ENCODE assay signal across 28 cellular contexts in genomic region chr5:131998431-131999040, GRCh38. TPM values are rescaled to one million over a fixed set of nuclear protein-coding genes. Genes with fewer than 3 reads are reported as not detected.
DNase-seq lines count a peak whose midpoint lies in the region; ATAC-seq, FAIRE-seq and TF ChIP-seq lines count a peak whose summit lies in the region.
"Had no signal": no experiment of that assay in that cellular context is flagged by ENCODE, and none has a peak within 500 bp of the region (broad histone marks: within the 10 kb centered on the region; RNA-seq: fewer than 3 reads in every experiment).

No MANE protein-coding gene starts in this region.

- ATAC-seq in GM21529 (IDR thresholded peaks at IDR 0.05; ENCODE audit: unreplicated experiment) = no peak
- ATAC-seq in GM18511 (IDR thresholded peaks at IDR 0.05; ENCODE audit: unreplicated experiment) = no peak
- ATAC-seq: activated CD8-positive, alpha-beta memory T cell treated with anti-CD3 and anti-CD28 coated beads, Interleukin-2, amount 10 ng/mL, durations not matched to agents 7 days and 5 days; activated T-cell treated with anti-CD3 and anti-CD28 coated beads, Interleukin-2, amount 50 U/mL, for 72 hours; CD8-positive, alpha-beta T cell; GM12878; stimulated activated memory B cell treated with anti-CD40 and anti-IgM and Interleukin-4, amounts not matched to agents 10 μg/mL and 1 μg/mL and 100 μg/mL, for 72 hours had no signal

- peaks cover 14 to 41% of the 10 kb centered on the region in 2 donors for H3K4me1 ChIP-seq in small intestine (ENCODE audit: control insufficient read depth in 2 of 2, insufficient read depth in 1 of 2, low read depth in 1 of 2, low read length in 1 of 2)
- H3K4me1 ChIP-seq in testis = peaks cover 34% of the 10 kb centered on the region
- H3K4me1 ChIP-seq: thyroid gland had no signal

- CTCF ChIA-PET in activated CD4-positive, alpha-beta T cell treated with anti-CD3 and anti-CD28 coated beads, Interleukin-2, amount 10 ng/mL, durations not matched to agents 7 days and 5 days (lab: Charles Lee) = interaction anchor here (0.5 to 1.4 kb wide), 5 partner anchors 9 to 409 kb away, joined by 3 to 5 read pairs (median 3); no protein-coding TSS in a partner anchor

- TF ChIP-seq POLR2A in NB4 (IDR thresholded peaks at IDR 0.05; ENCODE audit: extremely low read depth, insufficient read length) = no peak
- no peak for TF ChIP-seq POLR2A in testis (IDR thresholded peaks at IDR 0.05)

- no peaks in the 10 kb centered on the region for H3K9me3 Mint-ChIP-seq in activated CD4-positive, alpha-beta T cell treated with anti-CD3 and anti-CD28 coated beads, Interleukin-2, amount 10 ng/mL, durations not matched to agents 24 days and 14 days
- H3K9me3 Mint-ChIP-seq in activated CD4-positive, alpha-beta T cell treated with anti-CD3 and anti-CD28 coated beads, Interleukin-2, amount 10 ng/mL, durations not matched to agents 7 days and 5 days = no peaks in the 10 kb centered on the region
- H3K9me3 Mint-ChIP-seq in endothelial cell (ENCODE audit: unreplicated experiment) = no peaks in the 10 kb centered on the region
- H3K9me3 Mint-ChIP-seq: activated T-cell treated with anti-CD3 and anti-CD28 coated beads, Interleukin-2, amount 50 U/mL, for 72 hours; CD8-positive, alpha-beta T cell; nephron; stimulated activated memory B cell treated with anti-CD40 and anti-IgM and Interleukin-4, amounts not matched to agents 10 μg/mL and 1 μg/mL and 100 μg/mL, for 72 hours had no signal

- WGBS in small intestine, 3 donors = 13 to 59% (median 40%) methylated on average over 4 of the region's 4 CpGs
- WGBS in testis, 2 donors = 78 to 79% methylated on average over 4 of the region's 4 CpGs

- POLR2A ChIA-PET in activated CD4-positive, alpha-beta T cell treated with anti-CD3 and anti-CD28 coated beads, Interleukin-2, amount 10 ng/mL, durations not matched to agents 7 days and 5 days (lab: Charles Lee) = no interaction called here

- H3K27ac Mint-ChIP-seq in activated CD4-positive, alpha-beta T cell treated with anti-CD3 and anti-CD28 coated beads, Interleukin-2, amount 10 ng/mL, durations not matched to agents 24 days and 14 days = peak overlapping the region; percentile 1
- no peak overlapping the region for H3K27ac Mint-ChIP-seq in activated CD4-positive, alpha-beta T cell treated with anti-CD3 and anti-CD28 coated beads, Interleukin-2, amount 10 ng/mL, durations not matched to agents 7 days and 5 days
- H3K27ac Mint-ChIP-seq in endothelial cell (ENCODE audit: unreplicated experiment) = peak overlapping the region; percentile 72
- H3K27ac Mint-ChIP-seq: activated CD8-positive, alpha-beta memory T cell treated with anti-CD3 and anti-CD28 coated beads, Interleukin-2, amount 10 ng/mL, durations not matched to agents 7 days and 5 days; activated T-cell treated with anti-CD3 and anti-CD28 coated beads, Interleukin-2, amount 50 U/mL, for 72 hours; CD8-positive, alpha-beta T cell; nephron; stimulated activated memory B cell treated with anti-CD40 and anti-IgM and Interleukin-4, amounts not matched to agents 10 μg/mL and 1 μg/mL and 100 μg/mL, for 72 hours had no signal

- no peak for TF ChIP-seq CTCF in NB4 (IDR thresholded peaks at IDR 0.05; ENCODE audit: low read depth, low read length)
- TF ChIP-seq CTCF in endothelial cell (IDR thresholded peaks at IDR 0.05; ENCODE audit: unreplicated experiment) = no peak
- TF ChIP-seq CTCF in testis (IDR thresholded peaks at IDR 0.05) = no peak

- no peak for DNase-seq in activated CD4-positive, alpha-beta T cell treated with anti-CD3 and anti-CD28 coated beads, Interleukin-2, amount 10 ng/mL, durations not matched to agents 24 days and 14 days
- no peak for DNase-seq in activated CD4-positive, alpha-beta T cell treated with anti-CD3 and anti-CD28 coated beads, Interleukin-2, amount 10 ng/mL, durations not matched to agents 7 days and 5 days
- DNase-seq in NB4 (ENCODE audit: low read depth) (peak; percentile 56), endothelial cell (ENCODE audit: low spot score) (no peak), small intestine (peak; percentile 93), testis (no peak)
- DNase-seq: activated CD4-positive, alpha-beta T cell treated with anti-CD3 and anti-CD28 coated beads, Interleukin-2, amount 50 U/mL, for 1 hour; activated CD8-positive, alpha-beta memory T cell treated with anti-CD3 and anti-CD28 coated beads, Interleukin-2, amount 10 ng/mL, durations not matched to agents 7 days and 5 days; activated T-cell treated with anti-CD3 and anti-CD28 coated beads, Interleukin-2, amount 50 U/mL, for 72 hours; CD8-positive, alpha-beta T cell; cerebellar nuclear complex; DMS 273 treated with DMSO at 0.1 percent for 48 hours; H7; hippocampal formation; NCI-H2107; SHP77; T-helper 9 cell; thyroid gland had no signal

- H3K36me3 Mint-ChIP-seq in activated CD4-positive, alpha-beta T cell treated with anti-CD3 and anti-CD28 coated beads, Interleukin-2, amount 10 ng/mL, durations not matched to agents 24 days and 14 days (ENCODE audit: low read depth) = peaks cover 2% of the 10 kb centered on the region
- H3K36me3 Mint-ChIP-seq in activated CD4-positive, alpha-beta T cell treated with anti-CD3 and anti-CD28 coated beads, Interleukin-2, amount 10 ng/mL, durations not matched to agents 7 days and 5 days (ENCODE audit: low read depth) = no peaks in the 10 kb centered on the region
- H3K36me3 Mint-ChIP-seq in endothelial cell (ENCODE audit: low read depth, unreplicated experiment) = no peaks in the 10 kb centered on the region
- H3K36me3 Mint-ChIP-seq: activated CD8-positive, alpha-beta memory T cell treated with anti-CD3 and anti-CD28 coated beads, Interleukin-2, amount 10 ng/mL, durations not matched to agents 7 days and 5 days; CD8-positive, alpha-beta T cell; stimulated activated memory B cell treated with anti-CD40 and anti-IgM and Interleukin-4, amounts not matched to agents 10 μg/mL and 1 μg/mL and 100 μg/mL, for 72 hours had no signal

- no peaks in the 10 kb centered on the region for H3K9me3 ChIP-seq in small intestine (ENCODE audit: control insufficient read depth, low read depth)
- H3K9me3 ChIP-seq in testis = no peaks in the 10 kb centered on the region
- H3K9me3 ChIP-seq: thyroid gland had no signal

- peaks cover 53% of the 10 kb centered on the region for H3K4me1 Mint-ChIP-seq in activated CD4-positive, alpha-beta T cell treated with anti-CD3 and anti-CD28 coated beads, Interleukin-2, amount 10 ng/mL, durations not matched to agents 24 days and 14 days
- H3K4me1 Mint-ChIP-seq in activated CD4-positive, alpha-beta T cell treated with anti-CD3 and anti-CD28 coated beads, Interleukin-2, amount 10 ng/mL, durations not matched to agents 7 days and 5 days = peaks cover 70% of the 10 kb centered on the region
- H3K4me1 Mint-ChIP-seq in endothelial cell (ENCODE audit: unreplicated experiment) = peaks cover 72% of the 10 kb centered on the region
- H3K4me1 Mint-ChIP-seq: nephron; stimulated activated memory B cell treated with anti-CD40 and anti-IgM and Interleukin-4, amounts not matched to agents 10 μg/mL and 1 μg/mL and 100 μg/mL, for 72 hours had no signal

- H3K4me3 ChIP-seq in NB4 (ENCODE audit: low read depth, low read length) = peak overlapping the region; percentile 47
- H3K4me3 ChIP-seq in small intestine (ENCODE audit: low read depth in 1 of 2, low read length in 2 of 2) = no peak overlapping the region
- no peak overlapping the region for H3K4me3 ChIP-seq in testis
- H3K4me3 ChIP-seq: GM12878, thyroid gland had no signal

- intact Hi-C loops in activated CD4-positive, alpha-beta T cell treated with anti-CD3 and anti-CD28 coated beads, Interleukin-2, amount 10 ng/mL, durations not matched to agents 24 days and 14 days (cut with micrococcal nuclease) = no loop called here
- intact Hi-C loops in testis (cut with DNase I; ENCODE audit: low total_unique reads) = no loop called here

- H3K36me3 ChIP-seq in small intestine (ENCODE audit: control insufficient read depth in 2 of 2, insufficient read depth in 2 of 2, low read length in 2 of 2) (no peaks in the 10 kb centered on the region), testis (ENCODE audit: low read depth, missing control alignments) (no peaks in the 10 kb centered on the region)
- H3K36me3 ChIP-seq: thyroid gland had no signal

- H3K27ac ChIP-seq in small intestine (ENCODE audit: low read depth in 1 of 2, low read length in 1 of 2) = peak overlapping the region; percentile 67 to 71
- H3K27ac ChIP-seq in testis = no peak overlapping the region
- H3K27ac ChIP-seq: HL-60, thyroid gland had no signal

- no peak for FAIRE-seq in small intestine (lab: Jason Lieb, UNC)
- FAIRE-seq: A204.1, GM12878 had no signal

- H3K27me3 Mint-ChIP-seq in activated CD4-positive, alpha-beta T cell treated with anti-CD3 and anti-CD28 coated beads, Interleukin-2, amount 10 ng/mL, durations not matched to agents 24 days and 14 days = peaks cover 11% of the 10 kb centered on the region
- H3K27me3 Mint-ChIP-seq in activated CD4-positive, alpha-beta T cell treated with anti-CD3 and anti-CD28 coated beads, Interleukin-2, amount 10 ng/mL, durations not matched to agents 7 days and 5 days = peaks cover 7% of the 10 kb centered on the region
- peaks cover 6% of the 10 kb centered on the region for H3K27me3 Mint-ChIP-seq in endothelial cell (ENCODE audit: unreplicated experiment)
- H3K27me3 Mint-ChIP-seq: activated CD8-positive, alpha-beta memory T cell treated with anti-CD3 and anti-CD28 coated beads, Interleukin-2, amount 10 ng/mL, durations not matched to agents 7 days and 5 days had no signal

- H3K27me3 ChIP-seq in small intestine (ENCODE audit: control insufficient read depth in 2 of 2, insufficient read depth in 2 of 2, low read length in 2 of 2) (no peaks in the 10 kb centered on the region), testis (no peaks in the 10 kb centered on the region)
- H3K27me3 ChIP-seq: thyroid gland had no signal

- no peak overlapping the region for H3K4me3 Mint-ChIP-seq in activated CD4-positive, alpha-beta T cell treated with anti-CD3 and anti-CD28 coated beads, Interleukin-2, amount 10 ng/mL, durations not matched to agents 24 days and 14 days
- no peak overlapping the region for H3K4me3 Mint-ChIP-seq in activated CD4-positive, alpha-beta T cell treated with anti-CD3 and anti-CD28 coated beads, Interleukin-2, amount 10 ng/mL, durations not matched to agents 7 days and 5 days
- peak overlapping the region; percentile 47 for H3K4me3 Mint-ChIP-seq in endothelial cell (ENCODE audit: unreplicated experiment)
- H3K4me3 Mint-ChIP-seq: activated CD8-positive, alpha-beta memory T cell treated with anti-CD3 and anti-CD28 coated beads, Interleukin-2, amount 10 ng/mL, durations not matched to agents 7 days and 5 days; activated T-cell treated with anti-CD3 and anti-CD28 coated beads, Interleukin-2, amount 50 U/mL, for 72 hours; CD8-positive, alpha-beta T cell; nephron; stimulated activated memory B cell treated with anti-CD40 and anti-IgM and Interleukin-4, amounts not matched to agents 10 μg/mL and 1 μg/mL and 100 μg/mL, for 72 hours had no signal

RNA-seq across cellular contexts. Expression of gene ACSL6, which starts 12.9 kb away (rescaled TPM):
- total RNA-seq in activated CD4-positive, alpha-beta T cell treated with anti-CD3 and anti-CD28 coated beads, Interleukin-2, amount 10 ng/mL, durations not matched to agents 24 days and 14 days = 36.9 and 39.6 TPM in 2 replicates
- total RNA-seq in activated CD4-positive, alpha-beta T cell treated with anti-CD3 and anti-CD28 coated beads, Interleukin-2, amount 10 ng/mL, durations not matched to agents 7 days and 5 days = 10 to 100 TPM; 26.5 to 38.8 TPM
- total RNA-seq in endothelial cell (ENCODE audit: unreplicated experiment) (0.80 TPM), testis (10 to 100 TPM; 38.5 to 44.9 TPM)
- polyA plus RNA-seq in small intestine (1 to 10 TPM in 2 of 3 donors, under 1 TPM in 1; 0.89 to 4.9 (median 3.5) TPM), testis (ENCODE audit: insufficient read depth, low read depth, low replicate concordance) (98.7 TPM)
- total RNA-seq: GM12878, LHCN-M2, osteocyte had no signal

RNA-seq across cellular contexts. Expression of gene MEIKIN, which starts 53.1 kb away (rescaled TPM):
- not detected in 2 replicates for total RNA-seq in activated CD4-positive, alpha-beta T cell treated with anti-CD3 and anti-CD28 coated beads, Interleukin-2, amount 10 ng/mL, durations not matched to agents 24 days and 14 days
- total RNA-seq in activated CD4-positive, alpha-beta T cell treated with anti-CD3 and anti-CD28 coated beads, Interleukin-2, amount 10 ng/mL, durations not matched to agents 7 days and 5 days = not detected
- total RNA-seq in endothelial cell (ENCODE audit: unreplicated experiment) (not detected), testis (10 to 100 TPM; 15.1 to 27.0 TPM)
- polyA plus RNA-seq in small intestine (1 to 10 TPM in 1 of 3 donors, not detected in 2; 3.8 TPM), testis (ENCODE audit: insufficient read depth, low read depth, low replicate concordance) (13.6 TPM)
- total RNA-seq: activated CD8-positive, alpha-beta memory T cell treated with anti-CD3 and anti-CD28 coated beads, Interleukin-2, amount 10 ng/mL, durations not matched to agents 7 days and 5 days; CD8-positive, alpha-beta T cell; GM12878; H7; LHCN-M2; osteocyte; renal cortical epithelial cell; thyroid gland had no signal
- polyA plus RNA-seq: GM12878 had no signal

Comparison
In these comparisons a context has a peak if more than half of its experiments do, and no peak if none do; other contexts are left out.
1. DNase-seq: peak in NB4 (single experiment) and small intestine (single experiment); none in activated CD4-positive, alpha-beta T cell treated with anti-CD3 and anti-CD28 coated beads, Interleukin-2, amount 10 ng/mL, durations not matched to agents 24 days and 14 days (single experiment), activated CD4-positive, alpha-beta T cell treated with anti-CD3 and anti-CD28 coated beads, Interleukin-2, amount 10 ng/mL, durations not matched to agents 7 days and 5 days (single experiment), endothelial cell (single experiment) and testis (single experiment).
2. H3K27ac ChIP-seq: peak in small intestine (2 of 2); none in testis (0 of 2).
3. RNA of gene ACSL6, which starts 12.9 kb away (total RNA-seq): 38.5 to 44.9 TPM in testis, 26.5 to 38.8 TPM in activated CD4-positive, alpha-beta T cell treated with anti-CD3 and anti-CD28 coated beads, Interleukin-2, amount 10 ng/mL, durations not matched to agents 7 days and 5 days and 36.9 to 39.6 TPM in activated CD4-positive, alpha-beta T cell treated with anti-CD3 and anti-CD28 coated beads, Interleukin-2, amount 10 ng/mL, durations not matched to agents 24 days and 14 days; 0.80 TPM in endothelial cell (single experiment); every median in the first group is over 10 times any median in the second.
4. RNA of gene MEIKIN, which starts 53.1 kb away (total RNA-seq): 15.1 to 27.0 TPM in testis; not detected in activated CD4-positive, alpha-beta T cell treated with anti-CD3 and anti-CD28 coated beads, Interleukin-2, amount 10 ng/mL, durations not matched to agents 7 days and 5 days, not detected in activated CD4-positive, alpha-beta T cell treated with anti-CD3 and anti-CD28 coated beads, Interleukin-2, amount 10 ng/mL, durations not matched to agents 24 days and 14 days and not detected in endothelial cell (single experiment); every median in the first group is over 10 times any median in the second.